Comparison of ENCODE assay signal across 18 cellular contexts in genomic region chr6:88653936-88654335, GRCh38.
DNase-seq lines count a peak whose midpoint lies in the region; ATAC-seq, FAIRE-seq and TF ChIP-seq lines count a peak whose summit lies in the region.
"Had no signal": no experiment of that assay in that cellular context is flagged by ENCODE, and none has a peak within 500 bp of the region (broad histone marks: within the 10 kb centered on the region; RNA-seq: fewer than 3 reads in every experiment).

No MANE protein-coding gene starts in this region.

- WGBS in A549 (ENCODE audit: missing lambda C conversion rate): 87% methylated on average over 4 of the region's 4 CpGs
- WGBS in H1 (ENCODE audit: extremely low coverage in 1 of 2, insufficient coverage in 1 of 2, insufficient read length in 1 of 2, insufficient replicate concordance in 2 of 2, low coverage in 1 of 2, low lambda C conversion rate in 2 of 2, missing lambda C conversion rate in 1 of 2), 2 experiments: 87% methylated on average over 4 of the region's 4 CpGs; no CpG with 5 or more reads in 1 of the 2 experiments

- FAIRE-seq in A549 (lab: Jason Lieb, UNC) (no peak), H1 (lab: Jason Lieb, UNC) (no peak)

- H3K56ac ChIP-seq in H1 (replicated peaks; ENCODE audit: insufficient read length, low read depth, low read length): no peak overlapping the region

- H3K9me2 ChIP-seq in SU-DHL-6 (replicated peaks; ENCODE audit: insufficient read depth, low read length): no peaks in the 10 kb centered on the region

- no peak for TF ChIP-seq CTCF in A549 (IDR thresholded peaks at IDR 0.05)
- TF ChIP-seq CTCF in HEK293 (tag by site-specific recombination; IDR thresholded peaks at IDR 0.05): no peak
- no peak for TF ChIP-seq CTCF in SU-DHL-6 (IDR thresholded peaks at IDR 0.05; ENCODE audit: insufficient read depth, low read length, poor library complexity, severe bottlenecking)
- no peak for TF ChIP-seq CTCF in H1 (IDR thresholded peaks at IDR 0.05; ENCODE audit: control extremely low read depth in 1 of 3, insufficient read depth in 1 of 3, low read depth in 1 of 3, low read length in 3 of 3)
- TF ChIP-seq CTCF in A673 (conservative IDR thresholded peaks at IDR 0.05; ENCODE audit: low read depth, low read length): no peak
- TF ChIP-seq CTCF in colonic mucosa (IDR thresholded peaks at IDR 0.05): no peak

- H3K27ac ChIP-seq in A549 (no peak overlapping the region), HEK293 (ENCODE audit: extremely low read depth, low read depth, low read length) (no peak overlapping the region), SU-DHL-6 (ENCODE audit: low read depth, low read length) (peak overlapping the region; percentile 85), H1 (ENCODE audit: low read depth, low read length) (no peak overlapping the region), A673 (ENCODE audit: low read depth, low read length, poor library complexity, severe bottlenecking) (no peak overlapping the region), colonic mucosa (no peak overlapping the region)
- H3K27ac ChIP-seq: C4-2B had no signal

- H2BK15ac ChIP-seq in H1 (ENCODE audit: low read length): no peak overlapping the region

- intact Hi-C loops in A673 (cut with micrococcal nuclease; ENCODE audit: unreplicated experiment) (no loop called here), colonic mucosa (cut with DNase I) (no loop called here)

- H3K23me2 ChIP-seq in H1 (ENCODE audit: low read depth, low read length): no peaks in the 10 kb centered on the region

- no peak for DNase-seq in A549 (ENCODE audit: low read depth in 1 of 2, low spot score in 1 of 2)
- no peak for DNase-seq in H1 (ENCODE audit: low read depth in 1 of 2, low spot score in 2 of 2)
- no peak for DNase-seq in A673 (ENCODE audit: low spot score)
- no peak for DNase-seq in colonic mucosa
- DNase-seq: 8988T; ACHN; AML-193; Caco-2; CD4-positive, alpha-beta T cell; DMS153; DMS79; GDM1; KBM-7 had no signal

- no peak overlapping the region for H4K8ac ChIP-seq in H1 (ENCODE audit: extremely low read depth, insufficient read depth, low read length)

- H3K4me3 ChIP-seq in A549 (no peak overlapping the region), HEK293 (ENCODE audit: low read depth, low read length) (no peak overlapping the region), SU-DHL-6 (ENCODE audit: insufficient read depth, low read length, poor library complexity, severe bottlenecking) (peak overlapping the region; percentile 23), H1 (ENCODE audit: extremely low read depth in 1 of 4, insufficient read depth in 2 of 4, low read depth in 3 of 4, low read length in 4 of 4) (no peak overlapping the region), A673 (ENCODE audit: low read depth, low read length, poor library complexity, severe bottlenecking) (no peak overlapping the region), colonic mucosa (no peak overlapping the region)
- H3K4me3 ChIP-seq: HAP-1 had no signal

- no peaks in the 10 kb centered on the region for H3K9me3 ChIP-seq in A549
- no peaks in the 10 kb centered on the region for H3K9me3 ChIP-seq in HEK293 (ENCODE audit: control insufficient read depth, insufficient read depth, low read depth, low read length)
- no peaks in the 10 kb centered on the region for H3K9me3 ChIP-seq in SU-DHL-6 (ENCODE audit: insufficient read depth, low read length)
- peaks cover 0 to 6% of the 10 kb centered on the region in 2 experiments; a peak in 1 of 4 replicates for H3K9me3 ChIP-seq in H1 (ENCODE audit: insufficient read depth in 2 of 2, low read depth in 1 of 2, low read length in 1 of 2)
- H3K9me3 ChIP-seq in A673 (ENCODE audit: low read depth, low read length, poor library complexity, severe bottlenecking): no peaks in the 10 kb centered on the region
- H3K9me3 ChIP-seq in colonic mucosa: no peaks in the 10 kb centered on the region
- H3K9me3 ChIP-seq: Caco-2 had no signal

- no TSS peak for BruUV-seq in A673 (replicated peaks; lab: Mats Ljungman, UMichigan)

- no peaks in the 10 kb centered on the region for H3K36me3 ChIP-seq in HEK293 (ENCODE audit: control insufficient read depth in 2 of 2, insufficient read depth in 1 of 2, low read length in 2 of 2)
- H3K36me3 ChIP-seq in SU-DHL-6 (ENCODE audit: low read length): no peaks in the 10 kb centered on the region; the same call in 1 of the 2 replicates
- H3K36me3 ChIP-seq in H1 (ENCODE audit: control insufficient read depth in 2 of 4, insufficient read depth in 4 of 4, low read length in 3 of 4): no peaks in the 10 kb centered on the region
- no peaks in the 10 kb centered on the region for H3K36me3 ChIP-seq in A673 (ENCODE audit: insufficient read depth, low read length, poor library complexity, severe bottlenecking)
- H3K36me3 ChIP-seq in colonic mucosa: no peaks in the 10 kb centered on the region
- H3K36me3 ChIP-seq: HAP-1 had no signal

- H3K4me2 ChIP-seq in A549: no peak overlapping the region
- H3K4me2 ChIP-seq in SU-DHL-6 (ENCODE audit: low read depth, low read length, poor library complexity, severe bottlenecking): peak overlapping the region; percentile 62
- H3K4me2 ChIP-seq in H1 (ENCODE audit: insufficient read depth in 1 of 2, low read depth in 2 of 2, low read length in 2 of 2): no peak overlapping the region

- H2BK5ac ChIP-seq in H1 (ENCODE audit: low read depth, low read length): no peak overlapping the region

- no peak for TF ChIP-seq RAD21 in A549 (conservative IDR thresholded peaks at IDR 0.05 in 1 of 2, IDR thresholded peaks at IDR 0.05 in 1 of 2)
- no peak for TF ChIP-seq RAD21 in H1 (IDR thresholded peaks at IDR 0.05 in 1 of 2, conservative IDR thresholded peaks at IDR 0.05 in 1 of 2; ENCODE audit: low read depth in 2 of 2, low read length in 2 of 2)

- H3K27me3 ChIP-seq in SU-DHL-6 (ENCODE audit: low read length) (no peaks in the 10 kb centered on the region), H1 (replicated peaks in 1 of 4; ENCODE audit: control insufficient read depth in 3 of 4, extremely low read depth in 1 of 4, insufficient read depth in 3 of 4, low read length in 3 of 4) (no peaks in the 10 kb centered on the region), A673 (replicated peaks; ENCODE audit: insufficient read depth, low read depth, low read length, poor library complexity) (no peaks in the 10 kb centered on the region), colonic mucosa (no peaks in the 10 kb centered on the region)

- no peaks in the 10 kb centered on the region for H3K79me1 ChIP-seq in H1 (ENCODE audit: low read depth, low read length)

- H2AFZ ChIP-seq in SU-DHL-6 (ENCODE audit: low read depth, low read length, severe bottlenecking) (no peak overlapping the region), H1 (ENCODE audit: low read length) (no peak overlapping the region)

- no peak overlapping the region for H4K91ac ChIP-seq in H1 (replicated peaks; ENCODE audit: insufficient read length, low read length)

- H4K20me1 ChIP-seq in SU-DHL-6 (ENCODE audit: low read depth, low read length) (no peaks in the 10 kb centered on the region), H1 (replicated peaks in 1 of 2; ENCODE audit: control insufficient read depth in 1 of 2, insufficient read depth in 2 of 2, low read length in 2 of 2) (no peaks in the 10 kb centered on the region)

- ATAC-seq in A549 (no peak), GM18520 (IDR thresholded peaks at IDR 0.05; ENCODE audit: unreplicated experiment) (no peak)

- H3K4me1 ChIP-seq in A549 (no peaks in the 10 kb centered on the region), HEK293 (ENCODE audit: control insufficient read depth, insufficient read depth, low read length) (no peaks in the 10 kb centered on the region; the same call in 1 of the 2 replicates), H1 (replicated peaks in 1 of 4; ENCODE audit: control insufficient read depth in 3 of 4, insufficient read depth in 4 of 4, low read length in 3 of 4) (no peaks in the 10 kb centered on the region), A673 (ENCODE audit: insufficient read depth, low read length, poor library complexity, severe bottlenecking) (no peaks in the 10 kb centered on the region), colonic mucosa (no peaks in the 10 kb centered on the region)
- H3K4me1 ChIP-seq: Caco-2, HAP-1 had no signal

- no peak overlapping the region for H2BK20ac ChIP-seq in H1 (ENCODE audit: low read length)

- no peak overlapping the region for H3K23ac ChIP-seq in H1 (ENCODE audit: insufficient read length)

- no peak overlapping the region for H3K4ac ChIP-seq in H1 (replicated peaks; ENCODE audit: insufficient read length, low read depth, low read length)

- H3K9ac ChIP-seq in SU-DHL-6 (ENCODE audit: low read length) (peak overlapping the region; percentile 42), H1 (replicated peaks in 1 of 4; ENCODE audit: extremely low read depth in 1 of 4, low read depth in 3 of 4, low read length in 3 of 4) (no peak overlapping the region), colonic mucosa (ENCODE audit: low read depth in 2 of 2, low read length in 2 of 2) (no peak overlapping the region)

- no peak overlapping the region for H3K14ac ChIP-seq in H1 (ENCODE audit: insufficient read length)

- H3F3A ChIP-seq in SU-DHL-6 (ENCODE audit: insufficient read depth): peaks cover 66% of the 10 kb centered on the region

- TF ChIP-seq EP300 in A549 (IDR thresholded peaks at IDR 0.05) (no peak), H1 (IDR thresholded peaks at IDR 0.05; ENCODE audit: borderline replicate concordance in 1 of 2, low read depth in 2 of 2, low read length in 2 of 2) (no peak)

- H2BK12ac ChIP-seq in H1 (ENCODE audit: low read depth, low read length): no peak overlapping the region

- POLR2A ChIA-PET in A549 (lab: Yijun Ruan, JAX): no interaction called here
- POLR2A ChIA-PET in HEK293 (lab: Yijun Ruan, JAX): no interaction called here
- POLR2A ChIA-PET in H1 (lab: Charles Lee; ENCODE audit: partially characterized antibody): no interaction called here
- POLR2A ChIA-PET in A673 (lab: Charles Lee; ENCODE audit: low non-redundant PET): no interaction called here

- no peak for TF ChIP-seq POLR2A in A549 (IDR thresholded peaks at IDR 0.05; ENCODE audit: low read length)
- no peak for TF ChIP-seq POLR2A in H1 (IDR thresholded peaks at IDR 0.05; ENCODE audit: control extremely low read depth in 1 of 2, low read depth in 2 of 2, low read length in 2 of 2)

- no peak overlapping the region for H4K5ac ChIP-seq in H1 (ENCODE audit: insufficient read length, low read depth, low read length)

- H2BK120ac ChIP-seq in H1 (replicated peaks; ENCODE audit: low read depth, low read length): no peak overlapping the region

- no peak overlapping the region for H3K18ac ChIP-seq in H1 (ENCODE audit: extremely low read depth, low read length)

- H3K79me2 ChIP-seq in SU-DHL-6 (ENCODE audit: insufficient read depth, low read length) (peaks cover 98% of the 10 kb centered on the region), H1 (ENCODE audit: control insufficient read depth in 1 of 2, insufficient read depth in 2 of 2, low read length in 2 of 2) (no peaks in the 10 kb centered on the region)

- no peak overlapping the region for H2AK5ac ChIP-seq in H1 (ENCODE audit: low read depth, low read length)

- CTCF ChIA-PET in A549 (lab: Yijun Ruan, JAX): interaction anchor here (0.6 kb wide), 1 partner anchor 64 kb away, joined by 3 read pairs; no protein-coding TSS in a partner anchor
- CTCF ChIA-PET in HEK293 (lab: Yijun Ruan, JAX): no interaction called here
- CTCF ChIA-PET in H1 (lab: Charles Lee; ENCODE audit: partially characterized antibody): interaction anchor here (0.6 kb wide), 1 partner anchor 724 kb away, joined by 4 read pairs; no protein-coding TSS in a partner anchor
- CTCF ChIA-PET in A673 (lab: Charles Lee): no interaction called here

TF ChIP-seq in H1, 55 proteins besides CTCF, POLR2A, EP300 and RAD21 (continues in another document):
- TF ChIP-seq MAFK (IDR thresholded peaks at IDR 0.05; ENCODE audit: low read depth, low read length): peak; percentile 63

Comparison
In these comparisons a context has a peak if more than half of its experiments do, and no peak if none do; other contexts are left out.
1. CTCF ChIA-PET loops: an anchor here in A549 (0.6 kb wide) and H1 (0.6 kb wide); none called in HEK293 and A673.